Comparison of ENCODE assay signal across 14 cellular contexts in genomic region chr2:30709516-30709915, GRCh38.
DNase-seq lines count a peak whose midpoint lies in the region; ATAC-seq and TF ChIP-seq lines count a peak whose summit lies in the region.
"Had no signal": no experiment of that assay in that cellular context is flagged by ENCODE, and none has a peak within 500 bp of the region (broad histone marks: within the 10 kb centered on the region; RNA-seq: fewer than 3 reads in every experiment).

No MANE protein-coding gene starts in this region.

- TF ChIP-seq POLR2A in heart left ventricle (IDR thresholded peaks at IDR 0.05) (no peak), body of pancreas (IDR thresholded peaks at IDR 0.05) (no peak)

- H3K27ac Mint-ChIP-seq in osteocyte (ENCODE audit: unreplicated experiment) = no peak overlapping the region
- H3K27ac Mint-ChIP-seq: CD4-positive, alpha-beta T cell had no signal

- no peak overlapping the region for H3K4me3 Mint-ChIP-seq in osteocyte (ENCODE audit: unreplicated experiment)
- H3K4me3 Mint-ChIP-seq: CD4-positive, alpha-beta T cell had no signal

- DNase-seq in cardiac septum (ENCODE audit: low spot score) (peak; percentile 61), heart left ventricle (no peak), coronary artery (ENCODE audit: low spot score) (peak; percentile 71), osteocyte (ENCODE audit: extremely low spot score, unreplicated experiment) (peak; percentile 67), activated gamma-delta T cell treated with Interleukin-2 at 50 U/mL for 16 hours (no peak), body of pancreas (no peak)
- no peak for DNase-seq in stimulated activated CD4-positive, alpha-beta T cell treated with anti-CD3 and anti-CD28 coated beads, Interleukin-1b, Interleukin-23, amount 100 ng/mL, for 48 hours
- DNase-seq: CD4-positive, alpha-beta T cell; HCEC 1CT; NCI-H187; NCI-H2227 treated with DMSO at 0.1 percent for 48 hours; NCI-H524 treated with DMSO at 0.1 percent for 48 hours had no signal

- H3K36me3 ChIP-seq in heart left ventricle (no peaks in the 10 kb centered on the region), body of pancreas (replicated peaks in 1 of 2; ENCODE audit: insufficient read depth in 1 of 2, low read depth in 2 of 2) (no peaks in the 10 kb centered on the region)

- peaks cover 2% of the 10 kb centered on the region for H3K4me1 Mint-ChIP-seq in osteocyte (ENCODE audit: unreplicated experiment)

- H3K27me3 Mint-ChIP-seq in osteocyte (ENCODE audit: unreplicated experiment) = no peaks in the 10 kb centered on the region

- no peaks in the 10 kb centered on the region for H3K9me3 ChIP-seq in heart left ventricle
- H3K9me3 ChIP-seq in body of pancreas = no peaks in the 10 kb centered on the region

- 41 to 71% (median 55%) methylated on average over 1 to 8 of the region's 8 CpGs for WGBS in heart left ventricle, 4 donors
- 70 to 71% methylated on average over 8 of the region's 8 CpGs for WGBS in body of pancreas, 2 donors

- intact Hi-C loops in cardiac septum (cut with DNase I) (loop anchor here (5.0 kb wide), 2 partner anchors 372 to 482 kb away; no protein-coding TSS in a partner anchor), heart left ventricle (cut with DNase I) (loop anchor here (2.0 to 10.0 kb wide), 15 partner anchors 225 to 617 kb away; partner anchors contain the start of gene LCLAT1 (in 1 of the 10)), body of pancreas (cut with DNase I) (loop anchor here (5.0 kb wide), 1 partner anchor 502 kb away; no protein-coding TSS in a partner anchor)

- no peaks in the 10 kb centered on the region for H3K9me3 Mint-ChIP-seq in osteocyte (ENCODE audit: unreplicated experiment)
- H3K9me3 Mint-ChIP-seq: CD4-positive, alpha-beta T cell had no signal

- H3K4me3 ChIP-seq in heart left ventricle (no peak overlapping the region), coronary artery (no peak overlapping the region), body of pancreas (no peak overlapping the region)
- H3K4me3 ChIP-seq: GM23248 had no signal

- ATAC-seq in heart left ventricle (no peak), body of pancreas (no peak)

- H3K27ac ChIP-seq in heart left ventricle (no peak overlapping the region), coronary artery (peak overlapping the region in 1 of 2 donors; percentile 35), body of pancreas (no peak overlapping the region)
- H3K27ac ChIP-seq: GM23248, HL-60 had no signal

- H3K27me3 ChIP-seq in heart left ventricle (no peaks in the 10 kb centered on the region), body of pancreas (no peaks in the 10 kb centered on the region)

- H3K4me1 ChIP-seq in heart left ventricle (peaks cover 0 to 39% (median 19%) of the 10 kb centered on the region in 12 donors), body of pancreas (no peaks in the 10 kb centered on the region)

- TF ChIP-seq CTCF in heart left ventricle (IDR thresholded peaks at IDR 0.05) (no peak), coronary artery (IDR thresholded peaks at IDR 0.05) (no peak), osteocyte (IDR thresholded peaks at IDR 0.05) (no peak), body of pancreas (IDR thresholded peaks at IDR 0.05) (no peak)

- no peaks in the 10 kb centered on the region for H3K36me3 Mint-ChIP-seq in osteocyte (ENCODE audit: unreplicated experiment)

Comparison
In these comparisons a context has a peak if more than half of its experiments do, and no peak if none do; other contexts are left out.
1. DNase-seq: peak in cardiac septum (single experiment), coronary artery (single experiment) and osteocyte (single experiment); none in heart left ventricle (0 of 5), activated gamma-delta T cell treated with Interleukin-2 at 50 U/mL for 16 hours (single experiment), body of pancreas (0 of 4) and stimulated activated CD4-positive, alpha-beta T cell treated with anti-CD3 and anti-CD28 coated beads, Interleukin-1b, Interleukin-23, amount 100 ng/mL, for 48 hours (single experiment).